In the genomic region with DNA sequence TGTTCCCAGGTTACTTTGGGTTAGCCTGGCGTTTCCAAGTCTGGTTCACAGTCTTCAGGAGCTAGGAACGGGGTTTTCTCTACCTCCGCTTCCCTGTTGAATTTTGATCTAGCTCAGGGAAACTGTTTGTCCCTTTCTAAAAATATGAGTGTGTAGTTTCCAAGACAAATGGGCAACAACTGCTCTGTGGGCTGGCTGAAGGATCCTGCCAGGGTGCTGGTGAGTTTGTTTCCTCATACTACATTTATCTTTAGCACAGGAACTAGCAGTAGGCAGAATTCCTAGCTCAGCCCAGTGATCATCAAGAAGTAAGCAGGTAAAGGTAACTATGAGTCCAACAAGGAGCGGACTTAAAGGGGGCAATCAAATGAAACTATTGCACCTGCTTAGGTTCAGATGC, we compare ENCODE assay signal across 18 cellular contexts. TPM values are rescaled to one million over a fixed set of nuclear protein-coding genes. Genes with fewer than 3 reads are reported as not detected.
"Had no signal": no experiment of that assay in that cellular context is flagged by ENCODE, and none has a peak within 500 bp of the region (broad histone marks: within the 10 kb centered on the region; RNA-seq: fewer than 3 reads in every experiment).

No MANE protein-coding gene starts in this region.

- H3K9me3 ChIP-seq: SJSA1 had no signal

- H3K36me3 ChIP-seq: gastroesophageal sphincter, SJSA1, tibial nerve had no signal

- H3K4me3 ChIP-seq: dorsolateral prefrontal cortex, gastroesophageal sphincter, SJSA1, tibial nerve had no signal

- DNase-seq: activated CD4-positive, alpha-beta T cell treated with anti-CD3 and anti-CD28 coated beads, Interleukin-2, amount 10 ng/mL, durations not matched to agents 24 days and 14 days; activated CD4-positive, CD25-positive, alpha-beta regulatory T cell; activated CD8-positive, alpha-beta memory T cell treated with anti-CD3 and anti-CD28 coated beads, Interleukin-2, amount 50 U/mL, for 48 hours; activated gamma-delta T cell treated with Interleukin-2 at 50 U/mL for 16 hours; activated T-cell treated with anti-CD3 and anti-CD28 coated beads, Interleukin-2, amount 50 U/mL, for 72 hours; amniotic stem cell; endodermal cell; erythroblast; islet precursor cell; mesenchymal stem cell had no signal

- H3K27ac Mint-ChIP-seq: activated CD4-positive, alpha-beta T cell treated with anti-CD3 and anti-CD28 coated beads, Interleukin-2, amount 10 ng/mL, durations not matched to agents 24 days and 14 days; activated naive CD8-positive, alpha-beta T cell; activated T-cell treated with anti-CD3 and anti-CD28 coated beads, Interleukin-2, amount 50 U/mL, for 72 hours; endodermal cell; stimulated activated effector memory CD8-positive, alpha-beta T cell treated with anti-CD3 and anti-CD28 coated beads, Interleukin-12 subunit alpha, Interleukin-12 subunit beta, amount 100 ng/mL, for 72 hours; T-helper 2 cell treated with Interferon-gamma antibody and Interleukin-4, amounts not matched to agents 5 μg/mL and 100 μg/mL, for 36 hours had no signal

- H3K27ac ChIP-seq: gastroesophageal sphincter, SJSA1, tibial nerve had no signal

- H3K4me1 ChIP-seq: SJSA1, tibial nerve had no signal

- H3K27me3 ChIP-seq: gastroesophageal sphincter, tibial nerve had no signal

- H3K36me3 Mint-ChIP-seq: stimulated activated effector memory CD8-positive, alpha-beta T cell treated with anti-CD3 and anti-CD28 coated beads, Interleukin-12 subunit alpha, Interleukin-12 subunit beta, amount 100 ng/mL, for 72 hours had no signal

- H3K4me3 Mint-ChIP-seq: activated CD4-positive, alpha-beta T cell treated with anti-CD3 and anti-CD28 coated beads, Interleukin-2, amount 10 ng/mL, durations not matched to agents 24 days and 14 days; activated naive CD8-positive, alpha-beta T cell; activated T-cell treated with anti-CD3 and anti-CD28 coated beads, Interleukin-2, amount 50 U/mL, for 72 hours; endodermal cell; stimulated activated effector memory CD8-positive, alpha-beta T cell treated with anti-CD3 and anti-CD28 coated beads, Interleukin-12 subunit alpha, Interleukin-12 subunit beta, amount 100 ng/mL, for 72 hours; T-helper 2 cell treated with Interferon-gamma antibody and Interleukin-4, amounts not matched to agents 5 μg/mL and 100 μg/mL, for 36 hours had no signal

- ATAC-seq: activated T-cell treated with anti-CD3 and anti-CD28 coated beads, Interleukin-2, amount 50 U/mL, for 72 hours; gastroesophageal sphincter; left lobe of liver; stimulated activated effector memory CD8-positive, alpha-beta T cell treated with anti-CD3 and anti-CD28 coated beads, Interleukin-12 subunit alpha, Interleukin-12 subunit beta, amount 100 ng/mL, for 72 hours had no signal

- H3K4me1 Mint-ChIP-seq: activated CD4-positive, alpha-beta T cell treated with anti-CD3 and anti-CD28 coated beads, Interleukin-2, amount 10 ng/mL, durations not matched to agents 24 days and 14 days; stimulated activated effector memory CD8-positive, alpha-beta T cell treated with anti-CD3 and anti-CD28 coated beads, Interleukin-12 subunit alpha, Interleukin-12 subunit beta, amount 100 ng/mL, for 72 hours had no signal

- H3K27me3 Mint-ChIP-seq: activated naive CD8-positive, alpha-beta T cell had no signal

RNA-seq across cellular contexts. Expression of gene FAM47E, which starts 13.3 kb away (rescaled TPM):
- total RNA-seq: activated CD4-positive, alpha-beta T cell treated with anti-CD3 and anti-CD28 coated beads, Interleukin-2, amount 10 ng/mL, durations not matched to agents 24 days and 14 days; activated T-cell treated with anti-CD3 and anti-CD28 coated beads, Interleukin-2, amount 50 U/mL, for 72 hours; SJSA1 had no signal
